In genomic region chr7:111855842-111856227, GRCh38 we compare ENCODE assay signal across 1 cellular context.
TF ChIP-seq lines count a peak whose summit lies in the region.

No MANE protein-coding gene starts in this region.

TF ChIP-seq in GM23338, 12 proteins besides CTCF, POLR2A, EP300 and RAD21 (continued from another document):
- TF ChIP-seq REST (IDR thresholded peaks at IDR 0.05; ENCODE audit: unreplicated experiment): no peak
- no peak for TF ChIP-seq NANOG (IDR thresholded peaks at IDR 0.05; ENCODE audit: borderline replicate concordance)
- TF ChIP-seq CREB1 (CRISPR knock-in tag; IDR thresholded peaks at IDR 0.05; ENCODE audit: low read depth): no peak
- no peak for TF ChIP-seq ZNF331 (CRISPR knock-in tag; IDR thresholded peaks at IDR 0.05; ENCODE audit: low read depth)
